Comparison of ENCODE assay signal across 9 cellular contexts in genomic region chr7:158432369-158433270, GRCh38.
A peak's percentile ranks its signal among the peaks of the same experiment; 100 is the strongest.
DNase-seq lines count a peak whose midpoint lies in the region; ATAC-seq and TF ChIP-seq lines count a peak whose summit lies in the region.
"Had no signal": no experiment of that assay in that cellular context is flagged by ENCODE, and none has a peak within 500 bp of the region (broad histone marks: within the 10 kb centered on the region; RNA-seq: fewer than 3 reads in every experiment).

No MANE protein-coding gene starts in this region.

- CTCF ChIA-PET in mammary epithelial cell (lab: Charles Lee; ENCODE audit: low non-redundant PET), result no interaction called here

- H3K9me3 ChIP-seq in mammary epithelial cell (replicated peaks; ENCODE audit: insufficient read depth, low read length), result peaks cover 19% of the 10 kb centered on the region

- no peaks in the 10 kb centered on the region for H3K36me3 ChIP-seq in mammary epithelial cell (ENCODE audit: insufficient read depth, low read length)

- no peaks in the 10 kb centered on the region for H3K27me3 ChIP-seq in mammary epithelial cell (ENCODE audit: insufficient read depth, low read length)

- no peak overlapping the region for H2AFZ ChIP-seq in mammary epithelial cell (ENCODE audit: low read depth, low read length)

- no peaks in the 10 kb centered on the region for H3K4me1 ChIP-seq in mammary epithelial cell (ENCODE audit: insufficient read depth, low read length)

- dilution Hi-C loops in mammary epithelial cell (cut with HindIII; ENCODE audit: low sequenced_read_pairs), result no loop called here

- BruUV-seq in mammary epithelial cell (replicated peaks; lab: Mats Ljungman, UMichigan), result no TSS peak

- intact Hi-C loops in mammary epithelial cell (cut with micrococcal nuclease), result no loop called here
- intact Hi-C loops in posterior vena cava (cut with DNase I), result no loop called here

- ATAC-seq in GM18867 (IDR thresholded peaks at IDR 0.05; ENCODE audit: unreplicated experiment), result peak; percentile 40
- ATAC-seq in GM19023 (IDR thresholded peaks at IDR 0.05; ENCODE audit: unreplicated experiment), result no peak
- ATAC-seq: activated CD8-positive, alpha-beta T cell treated with anti-CD3 and anti-CD28 coated beads, Interleukin-2, amount 10 ng/mL, durations not matched to agents 7 days and 5 days had no signal

- no peak overlapping the region for H3K4me2 ChIP-seq in mammary epithelial cell (ENCODE audit: insufficient read depth, low read depth, low read length)

- in situ Hi-C loops in mammary epithelial cell (cut with MboI; ENCODE audit: low sequenced_read_pairs in 2 of 2), result no loop called here

- H3K9ac ChIP-seq in mammary epithelial cell (ENCODE audit: insufficient read depth, low read length), result no peak overlapping the region

- H3K4me3 ChIP-seq in mammary epithelial cell (replicated peaks in 1 of 3; ENCODE audit: insufficient read depth in 1 of 3, low read depth in 2 of 3, low read length in 3 of 3), result no peak overlapping the region

- H4K20me1 ChIP-seq in mammary epithelial cell (ENCODE audit: insufficient read depth, low read length), result no peaks in the 10 kb centered on the region

- 42% methylated on average over 14 of the region's 17 CpGs for WGBS in mammary epithelial cell (ENCODE audit: low coverage, missing lambda C conversion rate)

- H3K79me2 ChIP-seq in mammary epithelial cell (ENCODE audit: insufficient read depth, low read length), result no peaks in the 10 kb centered on the region

- no peak for TF ChIP-seq CTCF in mammary epithelial cell (conservative IDR thresholded peaks at IDR 0.05 in 1 of 2, IDR thresholded peaks at IDR 0.05 in 1 of 2; ENCODE audit: extremely low read depth in 1 of 2, insufficient read depth in 1 of 2, low read depth in 1 of 2, low read length in 2 of 2)

- H3K27ac ChIP-seq in mammary epithelial cell (ENCODE audit: insufficient read depth, low read depth, low read length), result no peak overlapping the region

- DNase-seq in NCI-H2107 treated with DMSO at 0.1 percent for 48 hours (lab: John Stamatoyannopoulos, UW; ENCODE audit: unreplicated experiment), result peak; percentile 94
- peak; percentile 1 for DNase-seq in mammary epithelial cell
- peak; percentile 54 for DNase-seq in posterior vena cava (ENCODE audit: low spot score)
- no peak for DNase-seq in inferior parietal cortex (ENCODE audit: extremely low spot score)
- no peak for DNase-seq in dedifferentiated amniotic fluid mesenchymal stem cell (ENCODE audit: extremely low spot score)
- DNase-seq in iPS-NIHi11 (ENCODE audit: low spot score), result no peak
- DNase-seq: activated CD8-positive, alpha-beta T cell treated with anti-CD3 and anti-CD28 coated beads, Interleukin-2, amount 10 ng/mL, durations not matched to agents 7 days and 5 days had no signal

Comparison
In these comparisons a context has a peak if more than half of its experiments do, and no peak if none do; other contexts are left out.
1. DNase-seq: peak in NCI-H2107 treated with DMSO at 0.1 percent for 48 hours (single experiment), mammary epithelial cell (single experiment) and posterior vena cava (single experiment); none in inferior parietal cortex (single experiment), dedifferentiated amniotic fluid mesenchymal stem cell (single experiment) and iPS-NIHi11 (single experiment).